Comparison of ENCODE assay signal across 25 cellular contexts in genomic region chr10:70981936-70982335, GRCh38.
DNase-seq lines count a peak whose midpoint lies in the region; ATAC-seq and TF ChIP-seq lines count a peak whose summit lies in the region.
"Had no signal": no experiment of that assay in that cellular context is flagged by ENCODE, and none has a peak within 500 bp of the region (broad histone marks: within the 10 kb centered on the region; RNA-seq: fewer than 3 reads in every experiment).

No MANE protein-coding gene starts in this region.

- no peak for TF ChIP-seq CTCF in lower lobe of right lung (IDR thresholded peaks at IDR 0.05)

- no peaks in the 10 kb centered on the region for H3K9me3 Mint-ChIP-seq in CD4-positive, CD25-positive, alpha-beta regulatory T cell
- no peaks in the 10 kb centered on the region for H3K9me3 Mint-ChIP-seq in activated T-helper 1 cell treated with anti-CD3 and anti-CD28 coated beads, Interleukin-12 subunit alpha, Interleukin-12 subunit beta, Interleukin-2, Interleukin-4 antibody, amounts not matched to agents 30 ng/mL and 10 ng/mL and 1 ng/mL, durations not matched to agents 14 hours and 24 hours and 36 hours
- no peaks in the 10 kb centered on the region for H3K9me3 Mint-ChIP-seq in natural killer cell treated with Interleukin-12 subunit alpha and Interleukin-12 subunit beta and Interleukin-15 and Interleukin-18, amount 100 ng/mL, for 72 hours
- H3K9me3 Mint-ChIP-seq: activated T-helper 2 cell treated with anti-CD3 and anti-CD28 coated beads, Interferon-gamma antibody, Interleukin-2, Interleukin-4, amounts not matched to agents 10 μg/mL and 5 μg/mL and 100 μg/mL, durations not matched to agents 14 hours and 24 hours and 36 hours; memory B cell had no signal

- H3K4me1 Mint-ChIP-seq in CD4-positive, CD25-positive, alpha-beta regulatory T cell = peaks cover 0 to 13% (median 9%) of the 10 kb centered on the region in 4 donors
- H3K4me1 Mint-ChIP-seq in activated T-helper 1 cell treated with anti-CD3 and anti-CD28 coated beads, Interleukin-12 subunit alpha, Interleukin-12 subunit beta, Interleukin-2, Interleukin-4 antibody, amounts not matched to agents 30 ng/mL and 10 ng/mL and 1 ng/mL, durations not matched to agents 14 hours and 24 hours and 36 hours (ENCODE audit: low read depth) = peaks cover 17% of the 10 kb centered on the region
- peaks cover 43 to 44% of the 10 kb centered on the region in 2 donors for H3K4me1 Mint-ChIP-seq in natural killer cell treated with Interleukin-12 subunit alpha and Interleukin-12 subunit beta and Interleukin-15 and Interleukin-18, amount 100 ng/mL, for 72 hours (ENCODE audit: low read depth in 2 of 2)
- H3K4me1 Mint-ChIP-seq: brain had no signal

- H3K27ac Mint-ChIP-seq in CD4-positive, CD25-positive, alpha-beta regulatory T cell = peak overlapping the region in 2 of 3 donors; percentile 55 to 82
- H3K27ac Mint-ChIP-seq in activated T-helper 1 cell treated with anti-CD3 and anti-CD28 coated beads, Interleukin-12 subunit alpha, Interleukin-12 subunit beta, Interleukin-2, Interleukin-4 antibody, amounts not matched to agents 30 ng/mL and 10 ng/mL and 1 ng/mL, durations not matched to agents 14 hours and 24 hours and 36 hours = peak overlapping the region; percentile 34
- peak overlapping the region; percentile 80 for H3K27ac Mint-ChIP-seq in natural killer cell treated with Interleukin-12 subunit alpha and Interleukin-12 subunit beta and Interleukin-15 and Interleukin-18, amount 100 ng/mL, for 72 hours
- H3K27ac Mint-ChIP-seq: activated T-helper 2 cell treated with anti-CD3 and anti-CD28 coated beads, Interferon-gamma antibody, Interleukin-2, Interleukin-4, amounts not matched to agents 10 μg/mL and 5 μg/mL and 100 μg/mL, durations not matched to agents 14 hours and 24 hours and 36 hours; memory B cell had no signal

- intact Hi-C loops in activated T-helper 1 cell treated with anti-CD3 and anti-CD28 coated beads, Interleukin-12 subunit alpha, Interleukin-12 subunit beta, Interleukin-2, Interleukin-4 antibody, amounts not matched to agents 30 ng/mL and 10 ng/mL and 1 ng/mL, durations not matched to agents 14 hours and 24 hours and 36 hours (cut with micrococcal nuclease) = no loop called here
- intact Hi-C loops in lower lobe of right lung (cut with DNase I) = no loop called here

- no peak overlapping the region for H3K27ac ChIP-seq in CD4-positive, CD25-positive, alpha-beta regulatory T cell (ENCODE audit: insufficient read depth, low read length, poor library complexity, severe bottlenecking)
- H3K27ac ChIP-seq in lower lobe of right lung = no peak overlapping the region
- H3K27ac ChIP-seq: heart left ventricle, ovary, Peyer's patch, right atrium auricular region, SJCRH30, thyroid gland had no signal

- H3K4me1 ChIP-seq in CD4-positive, CD25-positive, alpha-beta regulatory T cell (ENCODE audit: control insufficient read depth, insufficient read depth, low read length, poor library complexity, severe bottlenecking) = no peaks in the 10 kb centered on the region
- H3K4me1 ChIP-seq in lower lobe of right lung = no peaks in the 10 kb centered on the region
- H3K4me1 ChIP-seq: heart left ventricle, Peyer's patch, right atrium auricular region, SJCRH30, thyroid gland had no signal

- DNase-seq in CD4-positive, CD25-positive, alpha-beta regulatory T cell = no peak
- DNase-seq in activated T-helper 1 cell treated with anti-CD3 and anti-CD28 coated beads, Interleukin-12 subunit alpha, Interleukin-12 subunit beta, Interleukin-2, Interleukin-4 antibody, amounts not matched to agents 30 ng/mL and 10 ng/mL and 1 ng/mL, durations not matched to agents 14 hours and 24 hours and 36 hours (ENCODE audit: low spot score) = no peak
- no peak for DNase-seq in natural killer cell treated with Interleukin-12 subunit alpha and Interleukin-12 subunit beta and Interleukin-15 and Interleukin-18, amount 100 ng/mL, for 72 hours (ENCODE audit: low spot score)
- DNase-seq in RPMI8226 = no peak
- no peak for DNase-seq in MV-4-11 (lab: John Stamatoyannopoulos, UW)
- DNase-seq in lower lobe of right lung = no peak
- DNase-seq: DMS79 treated with DMSO at 0.1 percent for 48 hours; effector CD4-positive, alpha-beta T cell; erythroblast; heart left ventricle; NCI-H1092 treated with DMSO at 0.1 percent for 48 hours; NCI-H187 treated with DMSO at 0.1 percent for 48 hours; NCI-H524 treated with DMSO at 0.1 percent for 48 hours; ovary; Peyer's patch; SJCRH30; stimulated activated CD4-positive, alpha-beta T cell treated with anti-CD3 and anti-CD28 coated beads, Interleukin-12 subunit alpha, Interleukin-12 subunit beta, amount 100 ng/mL, for 4 hours; stimulated activated CD4-positive, alpha-beta T cell treated with anti-CD3 and anti-CD28 coated beads, Interleukin-4, amount 100 ng/mL, for 4 hours; stimulated activated naive CD4-positive, alpha-beta T cell treated with Interleukin-2 at 50 U/mL for 16 hours; thyroid gland had no signal

- no peaks in the 10 kb centered on the region for H3K27me3 Mint-ChIP-seq in CD4-positive, CD25-positive, alpha-beta regulatory T cell
- no peaks in the 10 kb centered on the region for H3K27me3 Mint-ChIP-seq in activated T-helper 1 cell treated with anti-CD3 and anti-CD28 coated beads, Interleukin-12 subunit alpha, Interleukin-12 subunit beta, Interleukin-2, Interleukin-4 antibody, amounts not matched to agents 30 ng/mL and 10 ng/mL and 1 ng/mL, durations not matched to agents 14 hours and 24 hours and 36 hours (ENCODE audit: insufficient read depth)
- H3K27me3 Mint-ChIP-seq in natural killer cell treated with Interleukin-12 subunit alpha and Interleukin-12 subunit beta and Interleukin-15 and Interleukin-18, amount 100 ng/mL, for 72 hours = no peaks in the 10 kb centered on the region
- H3K27me3 Mint-ChIP-seq: brain had no signal

- H3K4me3 ChIP-seq in CD4-positive, CD25-positive, alpha-beta regulatory T cell (ENCODE audit: low read depth, low read length) = no peak overlapping the region
- H3K4me3 ChIP-seq in lower lobe of right lung = no peak overlapping the region
- H3K4me3 ChIP-seq: heart left ventricle, ovary, right atrium auricular region, SJCRH30, thyroid gland had no signal

- H3K27me3 ChIP-seq in CD4-positive, CD25-positive, alpha-beta regulatory T cell (ENCODE audit: control insufficient read depth, insufficient read depth, low read length) = no peaks in the 10 kb centered on the region
- H3K27me3 ChIP-seq in lower lobe of right lung (ENCODE audit: low read depth) = peaks cover 7% of the 10 kb centered on the region
- H3K27me3 ChIP-seq: heart left ventricle, ovary, Peyer's patch, right atrium auricular region, SJCRH30, thyroid gland had no signal

- no peaks in the 10 kb centered on the region for H3K36me3 ChIP-seq in CD4-positive, CD25-positive, alpha-beta regulatory T cell (ENCODE audit: control insufficient read depth, insufficient read depth, low read length)
- H3K36me3 ChIP-seq in lower lobe of right lung = no peaks in the 10 kb centered on the region
- H3K36me3 ChIP-seq: heart left ventricle, ovary, Peyer's patch, right atrium auricular region, SJCRH30, thyroid gland had no signal

- ATAC-seq in CD4-positive, CD25-positive, alpha-beta regulatory T cell (ENCODE audit: low read depth in 2 of 2) = peak in 1 of 2 donors; percentile 9
- ATAC-seq in GM19395 (IDR thresholded peaks at IDR 0.05; ENCODE audit: unreplicated experiment) (peak; percentile 7), lower lobe of right lung (no peak)
- ATAC-seq in natural killer cell treated with Interleukin-12 subunit alpha and Interleukin-12 subunit beta and Interleukin-15 and Interleukin-18, amount 100 ng/mL, for 72 hours = peak; percentile 12 to 13

- H3K9me3 ChIP-seq in CD4-positive, CD25-positive, alpha-beta regulatory T cell (ENCODE audit: control insufficient read depth in 2 of 2, low read length in 2 of 2) = no peaks in the 10 kb centered on the region
- no peaks in the 10 kb centered on the region for H3K9me3 ChIP-seq in lower lobe of right lung
- H3K9me3 ChIP-seq: ovary, Peyer's patch, SJCRH30, thyroid gland had no signal

- peak overlapping the region in 2 of 4 donors; percentile 33 to 48 for H3K4me3 Mint-ChIP-seq in CD4-positive, CD25-positive, alpha-beta regulatory T cell
- H3K4me3 Mint-ChIP-seq in activated T-helper 1 cell treated with anti-CD3 and anti-CD28 coated beads, Interleukin-12 subunit alpha, Interleukin-12 subunit beta, Interleukin-2, Interleukin-4 antibody, amounts not matched to agents 30 ng/mL and 10 ng/mL and 1 ng/mL, durations not matched to agents 14 hours and 24 hours and 36 hours = no peak overlapping the region
- peak overlapping the region; percentile 69 for H3K4me3 Mint-ChIP-seq in natural killer cell treated with Interleukin-12 subunit alpha and Interleukin-12 subunit beta and Interleukin-15 and Interleukin-18, amount 100 ng/mL, for 72 hours
- H3K4me3 Mint-ChIP-seq: brain, memory B cell had no signal

- no peaks in the 10 kb centered on the region for H3K36me3 Mint-ChIP-seq in CD4-positive, CD25-positive, alpha-beta regulatory T cell
- no peaks in the 10 kb centered on the region for H3K36me3 Mint-ChIP-seq in activated T-helper 1 cell treated with anti-CD3 and anti-CD28 coated beads, Interleukin-12 subunit alpha, Interleukin-12 subunit beta, Interleukin-2, Interleukin-4 antibody, amounts not matched to agents 30 ng/mL and 10 ng/mL and 1 ng/mL, durations not matched to agents 14 hours and 24 hours and 36 hours (ENCODE audit: low read depth)
- H3K36me3 Mint-ChIP-seq in natural killer cell treated with Interleukin-12 subunit alpha and Interleukin-12 subunit beta and Interleukin-15 and Interleukin-18, amount 100 ng/mL, for 72 hours = no peaks in the 10 kb centered on the region
- H3K36me3 Mint-ChIP-seq: brain, memory B cell had no signal

Comparison
In these comparisons a context has a peak if more than half of its experiments do, and no peak if none do; other contexts are left out.
1. ATAC-seq: peak in GM19395 (single experiment) and natural killer cell treated with Interleukin-12 subunit alpha and Interleukin-12 subunit beta and Interleukin-15 and Interleukin-18, amount 100 ng/mL, for 72 hours (2 of 2); none in lower lobe of right lung (0 of 2).
2. Peak in every context shown above with its lines, with median percentiles within 50 percentile points of each other: H3K27ac Mint-ChIP-seq.